In genomic region chr5:124705577-124705976, GRCh38 we compare ENCODE assay signal across 1 cellular context.
TF ChIP-seq lines count a peak whose summit lies in the region.

No MANE protein-coding gene starts in this region.

TF ChIP-seq in IMR-90, 13 proteins besides CTCF, POLR2A, EP300 and RAD21:
- no peak for TF ChIP-seq FOS (IDR thresholded peaks at IDR 0.05; ENCODE audit: low read depth, low read length)
- TF ChIP-seq BHLHE40 (IDR thresholded peaks at IDR 0.05; ENCODE audit: low read depth, low read length), result no peak
- TF ChIP-seq NFE2L2 (IDR thresholded peaks at IDR 0.05; ENCODE audit: low read depth, low read length), result no peak
- TF ChIP-seq MAFK (IDR thresholded peaks at IDR 0.05; ENCODE audit: low read depth, low read length), result no peak
- TF ChIP-seq MXI1 (IDR thresholded peaks at IDR 0.05; ENCODE audit: borderline replicate concordance, low read depth, low read length), result no peak
- TF ChIP-seq MAZ (IDR thresholded peaks at IDR 0.05; ENCODE audit: borderline replicate concordance, low read depth, low read length), result no peak
- no peak for TF ChIP-seq SMC3 (IDR thresholded peaks at IDR 0.05; ENCODE audit: low read depth, low read length)
- no peak for TF ChIP-seq USF2 (IDR thresholded peaks at IDR 0.05; ENCODE audit: low read depth, low read length)
- TF ChIP-seq ELK1 (IDR thresholded peaks at IDR 0.05; ENCODE audit: borderline replicate concordance, low read depth, low read length), result no peak
- TF ChIP-seq RCOR1 (IDR thresholded peaks at IDR 0.05; ENCODE audit: insufficient replicate concordance, low read length), result no peak
- no peak for TF ChIP-seq CEBPB (IDR thresholded peaks at IDR 0.05; ENCODE audit: low read depth, low read length)
- TF ChIP-seq CHD1 (IDR thresholded peaks at IDR 0.05; ENCODE audit: low read depth, low read length), result no peak
- no peak for TF ChIP-seq RFX5 (IDR thresholded peaks at IDR 0.05; ENCODE audit: low read depth, low read length)
